In genomic region chr4:119667802-119668201, GRCh38 we compare ENCODE assay signal across 13 cellular contexts.
"Had no signal": no experiment of that assay in that cellular context is flagged by ENCODE, and none has a peak within 500 bp of the region (broad histone marks: within the 10 kb centered on the region; RNA-seq: fewer than 3 reads in every experiment).

No MANE protein-coding gene starts in this region.

- H3K4me1 ChIP-seq: breast epithelium had no signal

- ATAC-seq: activated CD8-positive, alpha-beta T cell treated with anti-CD3 and anti-CD28 coated beads, Interleukin-2, amount 10 ng/mL, durations not matched to agents 7 days and 5 days had no signal

- DNase-seq: activated CD4-positive, alpha-beta T cell treated with anti-CD3 and anti-CD28 coated beads for 4 hours; activated CD8-positive, alpha-beta memory T cell treated with anti-CD3 and anti-CD28 coated beads, Interleukin-2, amount 50 U/mL, for 48 hours; activated CD8-positive, alpha-beta T cell treated with anti-CD3 and anti-CD28 coated beads, Interleukin-2, amount 10 ng/mL, durations not matched to agents 7 days and 5 days; activated naive CD4-positive, alpha-beta T cell; aorta; dermis blood vessel endothelial cell; stimulated activated CD4-positive, alpha-beta T cell treated with anti-CD3 and anti-CD28 coated beads, Interleukin-15, amount 100 ng/mL, for 24 hours; stimulated activated CD4-positive, alpha-beta T cell treated with anti-CD3 and anti-CD28 coated beads, Interleukin-4, amount 100 ng/mL, for 4 hours; stomach; T1000 had no signal

- H3K27me3 ChIP-seq: breast epithelium, stomach had no signal

- H3K27ac Mint-ChIP-seq: activated CD8-positive, alpha-beta T cell treated with anti-CD3 and anti-CD28 coated beads, Interleukin-2, amount 10 ng/mL, durations not matched to agents 7 days and 5 days had no signal

- H3K9me3 ChIP-seq: breast epithelium, stomach, thoracic aorta had no signal

- H3K4me3 Mint-ChIP-seq: activated CD8-positive, alpha-beta T cell treated with anti-CD3 and anti-CD28 coated beads, Interleukin-2, amount 10 ng/mL, durations not matched to agents 7 days and 5 days had no signal

- H3K36me3 ChIP-seq: breast epithelium, stomach, thoracic aorta had no signal

- H3K27ac ChIP-seq: breast epithelium, stomach, thoracic aorta, VCaP had no signal

- H3K4me3 ChIP-seq: breast epithelium, stomach, thoracic aorta had no signal
